In the genomic region with DNA sequence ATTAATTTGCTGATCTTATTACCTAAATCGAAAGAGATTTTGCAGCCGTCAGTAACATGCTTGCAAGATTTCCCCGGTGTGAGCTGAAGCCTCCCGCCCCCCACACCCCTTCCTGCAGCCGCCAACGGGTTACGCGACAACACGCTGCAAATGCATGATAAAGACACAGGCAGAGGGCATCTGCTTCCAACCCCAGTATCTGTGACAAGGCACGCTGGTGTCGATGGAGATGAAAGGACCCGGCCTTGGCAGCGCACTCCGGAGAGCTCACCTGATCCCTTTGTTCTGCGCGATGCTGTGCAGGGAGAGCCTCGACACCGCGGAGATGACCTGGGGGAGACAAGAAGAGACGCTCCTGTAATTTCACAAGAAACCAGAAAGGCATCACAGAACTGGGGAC, we compare ENCODE assay signal across 1 cellular context.
TF ChIP-seq lines count a peak whose summit lies in the region.

No MANE protein-coding gene starts in this region.

TF ChIP-seq in GM23338, 12 proteins besides CTCF, POLR2A, EP300 and RAD21:
- no peak for TF ChIP-seq NANOG (IDR thresholded peaks at IDR 0.05; ENCODE audit: borderline replicate concordance)
- TF ChIP-seq, protein P1, sequence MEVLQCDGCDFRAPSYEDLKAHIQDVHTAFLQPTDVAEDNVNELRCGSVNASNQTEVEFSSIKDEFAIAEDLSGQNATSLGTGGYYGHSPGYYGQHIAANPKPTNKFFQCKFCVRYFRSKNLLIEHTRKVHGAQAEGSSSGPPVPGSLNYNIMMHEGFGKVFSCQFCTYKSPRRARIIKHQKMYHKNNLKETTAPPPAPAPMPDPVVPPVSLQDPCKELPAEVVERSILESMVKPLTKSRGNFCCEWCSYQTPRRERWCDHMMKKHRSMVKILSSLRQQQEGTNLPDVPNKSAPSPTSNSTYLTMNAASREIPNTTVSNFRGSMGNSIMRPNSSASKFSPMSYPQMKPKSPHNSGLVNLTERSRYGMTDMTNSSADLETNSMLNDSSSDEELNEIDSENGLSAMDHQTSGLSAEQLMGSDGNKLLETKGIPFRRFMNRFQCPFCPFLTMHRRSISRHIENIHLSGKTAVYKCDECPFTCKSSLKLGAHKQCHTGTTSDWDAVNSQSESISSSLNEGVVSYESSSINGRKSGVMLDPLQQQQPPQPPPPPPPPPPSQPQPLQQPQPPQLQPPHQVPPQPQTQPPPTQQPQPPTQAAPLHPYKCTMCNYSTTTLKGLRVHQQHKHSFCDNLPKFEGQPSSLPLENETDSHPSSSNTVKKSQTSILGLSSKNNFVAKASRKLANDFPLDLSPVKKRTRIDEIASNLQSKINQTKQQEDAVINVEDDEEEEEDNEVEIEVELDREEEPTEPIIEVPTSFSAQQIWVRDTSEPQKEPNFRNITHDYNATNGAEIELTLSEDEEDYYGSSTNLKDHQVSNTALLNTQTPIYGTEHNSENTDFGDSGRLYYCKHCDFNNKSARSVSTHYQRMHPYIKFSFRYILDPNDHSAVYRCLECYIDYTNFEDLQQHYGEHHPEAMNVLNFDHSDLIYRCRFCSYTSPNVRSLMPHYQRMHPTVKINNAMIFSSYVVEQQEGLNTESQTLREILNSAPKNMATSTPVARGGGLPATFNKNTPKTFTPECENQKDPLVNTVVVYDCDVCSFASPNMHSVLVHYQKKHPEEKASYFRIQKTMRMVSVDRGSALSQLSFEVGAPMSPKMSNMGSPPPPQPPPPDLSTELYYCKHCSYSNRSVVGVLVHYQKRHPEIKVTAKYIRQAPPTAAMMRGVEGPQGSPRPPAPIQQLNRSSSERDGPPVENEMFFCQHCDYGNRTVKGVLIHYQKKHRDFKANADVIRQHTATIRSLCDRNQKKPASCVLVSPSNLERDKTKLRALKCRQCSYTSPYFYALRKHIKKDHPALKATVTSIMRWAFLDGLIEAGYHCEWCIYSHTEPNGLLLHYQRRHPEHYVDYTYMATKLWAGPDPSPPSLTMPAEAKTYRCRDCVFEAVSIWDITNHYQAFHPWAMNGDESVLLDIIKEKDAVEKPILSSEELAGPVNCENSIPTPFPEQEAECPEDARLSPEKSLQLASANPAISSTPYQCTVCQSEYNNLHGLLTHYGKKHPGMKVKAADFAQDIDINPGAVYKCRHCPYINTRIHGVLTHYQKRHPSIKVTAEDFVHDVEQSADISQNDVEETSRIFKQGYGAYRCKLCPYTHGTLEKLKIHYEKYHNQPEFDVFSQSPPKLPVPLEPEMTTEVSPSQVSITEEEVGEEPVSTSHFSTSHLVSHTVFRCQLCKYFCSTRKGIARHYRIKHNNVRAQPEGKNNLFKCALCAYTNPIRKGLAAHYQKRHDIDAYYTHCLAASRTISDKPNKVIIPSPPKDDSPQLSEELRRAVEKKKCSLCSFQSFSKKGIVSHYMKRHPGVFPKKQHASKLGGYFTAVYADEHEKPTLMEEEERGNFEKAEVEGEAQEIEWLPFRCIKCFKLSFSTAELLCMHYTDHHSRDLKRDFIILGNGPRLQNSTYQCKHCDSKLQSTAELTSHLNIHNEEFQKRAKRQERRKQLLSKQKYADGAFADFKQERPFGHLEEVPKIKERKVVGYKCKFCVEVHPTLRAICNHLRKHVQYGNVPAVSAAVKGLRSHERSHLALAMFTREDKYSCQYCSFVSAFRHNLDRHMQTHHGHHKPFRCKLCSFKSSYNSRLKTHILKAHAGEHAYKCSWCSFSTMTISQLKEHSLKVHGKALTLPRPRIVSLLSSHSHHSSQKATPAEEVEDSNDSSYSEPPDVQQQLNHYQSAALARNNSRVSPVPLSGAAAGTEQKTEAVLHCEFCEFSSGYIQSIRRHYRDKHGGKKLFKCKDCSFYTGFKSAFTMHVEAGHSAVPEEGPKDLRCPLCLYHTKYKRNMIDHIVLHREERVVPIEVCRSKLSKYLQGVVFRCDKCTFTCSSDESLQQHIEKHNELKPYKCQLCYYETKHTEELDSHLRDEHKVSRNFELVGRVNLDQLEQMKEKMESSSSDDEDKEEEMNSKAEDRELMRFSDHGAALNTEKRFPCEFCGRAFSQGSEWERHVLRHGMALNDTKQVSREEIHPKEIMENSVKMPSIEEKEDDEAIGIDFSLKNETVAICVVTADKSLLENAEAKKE (CRISPR knock-in tag; IDR thresholded peaks at IDR 0.05): no peak
